15 cellular contexts compared by ENCODE assay signal in the genomic region with DNA sequence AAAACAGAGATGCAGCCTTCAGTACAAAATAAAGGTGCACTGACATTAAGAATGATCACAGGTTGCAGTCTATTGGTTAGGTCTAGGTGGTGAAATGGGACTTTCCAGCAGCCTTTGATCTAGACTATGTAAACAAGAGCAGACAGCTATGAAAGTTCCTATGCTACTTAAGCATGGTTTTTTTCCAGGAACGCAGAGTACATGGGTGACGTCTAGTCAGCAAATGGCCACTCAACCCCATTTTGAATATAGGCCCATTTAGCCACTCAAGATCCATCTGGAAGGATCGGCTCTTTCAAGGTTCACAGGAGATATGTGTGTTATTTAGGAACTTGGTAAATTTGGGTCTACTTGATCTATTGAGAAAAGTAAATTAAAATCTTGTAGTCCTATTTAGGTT.
DNase-seq lines count a peak whose midpoint lies in the region; ATAC-seq and TF ChIP-seq lines count a peak whose summit lies in the region.
"Had no signal": no experiment of that assay in that cellular context is flagged by ENCODE, and none has a peak within 500 bp of the region (broad histone marks: within the 10 kb centered on the region; RNA-seq: fewer than 3 reads in every experiment).

No MANE protein-coding gene starts in this region.

- H3K4me3 ChIP-seq in OCI-LY7 (ENCODE audit: low read depth, low read length, poor library complexity, severe bottlenecking) (no peak overlapping the region), upper lobe of left lung (no peak overlapping the region)
- H3K4me3 ChIP-seq: esophagus squamous epithelium, Peyer's patch had no signal

- H3K27ac Mint-ChIP-seq in activated CD4-positive, alpha-beta T cell treated with anti-CD3 and anti-CD28 coated beads for 36 hours, result no peak overlapping the region
- H3K27ac Mint-ChIP-seq: activated naive CD8-positive, alpha-beta T cell had no signal

- H3K9me2 ChIP-seq in OCI-LY7 (ENCODE audit: insufficient read depth, low read length), result no peaks in the 10 kb centered on the region

- H4K20me1 ChIP-seq in OCI-LY7 (ENCODE audit: insufficient read depth, low read length), result no peaks in the 10 kb centered on the region

- BruUV-seq in OCI-LY7 (replicated peaks; lab: Mats Ljungman, UMichigan), result no TSS peak

- H3K9me3 ChIP-seq in OCI-LY7 (ENCODE audit: low read length) (no peaks in the 10 kb centered on the region), upper lobe of left lung (no peaks in the 10 kb centered on the region)
- H3K9me3 ChIP-seq: esophagus squamous epithelium, Peyer's patch had no signal

- H3K27me3 Mint-ChIP-seq in activated CD4-positive, alpha-beta T cell treated with anti-CD3 and anti-CD28 coated beads for 36 hours, result no peaks in the 10 kb centered on the region
- H3K27me3 Mint-ChIP-seq: activated naive CD8-positive, alpha-beta T cell had no signal

- no peaks in the 10 kb centered on the region for H3K4me1 ChIP-seq in OCI-LY7 (ENCODE audit: insufficient read depth, low read length, poor library complexity, severe bottlenecking)
- H3K4me1 ChIP-seq in upper lobe of left lung, result no peaks in the 10 kb centered on the region
- H3K4me1 ChIP-seq: esophagus squamous epithelium, Peyer's patch had no signal

- peak in 1 of 4 donors; percentile 74 for TF ChIP-seq EP300 in upper lobe of left lung (IDR thresholded peaks at IDR 0.05)

- DNase-seq in activated CD4-positive, alpha-beta T cell treated with anti-CD3 and anti-CD28 coated beads for 36 hours, result no peak
- no peak for DNase-seq in activated CD4-positive, alpha-beta T cell treated with anti-CD3 and anti-CD28 coated beads for 4 hours
- DNase-seq in OCI-LY7 (ENCODE audit: low spot score) (peak; percentile 0), upper lobe of left lung (peak in 1 of 2 donors; percentile 24), inferior parietal cortex (ENCODE audit: extremely low spot score) (no peak)
- DNase-seq: COR-L47, esophagus squamous epithelium, hypothalamus, NCI-H2107, occipital lobe, Peyer's patch had no signal

- no peak for TF ChIP-seq POLR2A in upper lobe of left lung (IDR thresholded peaks at IDR 0.05)

- H3K9me3 Mint-ChIP-seq in activated CD4-positive, alpha-beta T cell treated with anti-CD3 and anti-CD28 coated beads for 36 hours (ENCODE audit: low read depth), result peaks cover 5% of the 10 kb centered on the region

- no peak overlapping the region for H3K27ac ChIP-seq in OCI-LY7 (ENCODE audit: low read depth, low read length, poor library complexity, severe bottlenecking)
- H3K27ac ChIP-seq in upper lobe of left lung, result no peak overlapping the region
- H3K27ac ChIP-seq: esophagus squamous epithelium, Peyer's patch had no signal

- 62 to 63% methylated on average over 3 of the region's 3 CpGs for WGBS in upper lobe of left lung, 2 donors

- peak; percentile 65 for ATAC-seq in activated CD4-positive, alpha-beta T cell treated with anti-CD3 and anti-CD28 coated beads for 36 hours
- peak; percentile 67 for ATAC-seq in HG02885 (IDR thresholded peaks at IDR 0.05; ENCODE audit: poor library complexity, unreplicated experiment)
- ATAC-seq in upper lobe of left lung (ENCODE audit: low FRiP score in 2 of 2), result peak; percentile 52 to 55
- no peak for ATAC-seq in GM21576 (IDR thresholded peaks at IDR 0.05; ENCODE audit: unreplicated experiment)
- no peak for ATAC-seq in HG03469 (IDR thresholded peaks at IDR 0.05; ENCODE audit: unreplicated experiment)

- no peak overlapping the region for H2AFZ ChIP-seq in OCI-LY7 (ENCODE audit: low read length)

- H3K27me3 ChIP-seq in upper lobe of left lung, result no peaks in the 10 kb centered on the region
- H3K27me3 ChIP-seq: esophagus squamous epithelium, Peyer's patch had no signal

- CTCF ChIA-PET in activated CD4-positive, alpha-beta T cell treated with anti-CD3 and anti-CD28 coated beads for 36 hours (lab: Charles Lee), result no interaction called here
- CTCF ChIA-PET in OCI-LY7 (lab: Charles Lee; ENCODE audit: unreplicated experiment), result no interaction called here

- intact Hi-C loops in activated CD4-positive, alpha-beta T cell treated with anti-CD3 and anti-CD28 coated beads for 36 hours (cut with DNase I, micrococcal nuclease), result no loop called here
- intact Hi-C loops in OCI-LY7 (cut with micrococcal nuclease; ENCODE audit: unreplicated experiment), result no loop called here

- H3K36me3 ChIP-seq in OCI-LY7 (ENCODE audit: insufficient read depth, low read length), result no peaks in the 10 kb centered on the region
- H3K36me3 ChIP-seq in upper lobe of left lung, result no peaks in the 10 kb centered on the region
- H3K36me3 ChIP-seq: esophagus squamous epithelium, Peyer's patch had no signal

- TF ChIP-seq CTCF in OCI-LY7 (conservative IDR thresholded peaks at IDR 0.05; ENCODE audit: low read length), result no peak
- no peak for TF ChIP-seq CTCF in upper lobe of left lung (IDR thresholded peaks at IDR 0.05)

- POLR2A ChIA-PET in activated CD4-positive, alpha-beta T cell treated with anti-CD3 and anti-CD28 coated beads for 36 hours (lab: Charles Lee), result no interaction called here
- POLR2A ChIA-PET in OCI-LY7 (lab: Charles Lee), result no interaction called here

- H3K79me2 ChIP-seq in OCI-LY7 (ENCODE audit: insufficient read depth, low read depth, low read length), result no peaks in the 10 kb centered on the region

- H3K4me2 ChIP-seq in OCI-LY7 (ENCODE audit: low read length), result no peak overlapping the region

- H3K4me1 Mint-ChIP-seq in activated CD4-positive, alpha-beta T cell treated with anti-CD3 and anti-CD28 coated beads for 36 hours, result no peaks in the 10 kb centered on the region

- H3K36me3 Mint-ChIP-seq in activated CD4-positive, alpha-beta T cell treated with anti-CD3 and anti-CD28 coated beads for 36 hours (ENCODE audit: low read depth), result no peaks in the 10 kb centered on the region
- H3K36me3 Mint-ChIP-seq: activated naive CD8-positive, alpha-beta T cell had no signal

- H3K4me3 Mint-ChIP-seq in activated CD4-positive, alpha-beta T cell treated with anti-CD3 and anti-CD28 coated beads for 36 hours, result no peak overlapping the region
- H3K4me3 Mint-ChIP-seq: activated naive CD8-positive, alpha-beta T cell had no signal

Comparison
In these comparisons a context has a peak if more than half of its experiments do, and no peak if none do; other contexts are left out.
1. ATAC-seq: peak in activated CD4-positive, alpha-beta T cell treated with anti-CD3 and anti-CD28 coated beads for 36 hours (single experiment), HG02885 (single experiment) and upper lobe of left lung (2 of 2); none in GM21576 (single experiment) and HG03469 (single experiment).